In genomic region chr2:224397100-224397499, GRCh38 we compare ENCODE assay signal across 2 cellular contexts. TPM values are rescaled to one million over a fixed set of nuclear protein-coding genes. Genes with fewer than 3 reads are reported as not detected.
"Had no signal": no experiment of that assay in that cellular context is flagged by ENCODE, and none has a peak within 500 bp of the region (broad histone marks: within the 10 kb centered on the region; RNA-seq: fewer than 3 reads in every experiment).

No MANE protein-coding gene starts in this region.

RNA-seq across cellular contexts. Expression of gene FAM124B, which starts 4.8 kb away (rescaled TPM):
- total RNA-seq: G401, GM12878 had no signal
- polyA plus RNA-seq: GM12878 had no signal
